In the genomic region with DNA sequence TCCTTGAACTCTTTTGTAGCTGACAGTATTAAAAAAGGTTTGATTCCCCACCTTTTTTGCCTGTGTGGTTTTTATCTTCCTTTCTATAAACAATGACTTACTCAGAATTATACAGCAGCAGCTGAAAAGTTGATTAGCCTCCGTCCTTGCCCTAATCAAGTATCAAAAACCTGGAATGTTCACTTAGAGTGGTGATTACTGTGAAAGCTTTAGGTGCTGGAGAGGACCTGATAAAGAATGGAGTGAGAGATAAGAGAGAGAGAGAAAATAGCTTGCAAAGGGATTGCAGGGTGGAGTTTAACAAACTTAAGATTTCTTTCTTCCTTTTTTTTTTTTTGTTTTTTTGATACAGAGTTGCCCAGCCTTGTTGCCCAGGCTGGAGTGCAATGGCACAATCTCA, we compare ENCODE assay signal across 1 cellular context.
TF ChIP-seq lines count a peak whose summit lies in the region.

No MANE protein-coding gene starts in this region.

TF ChIP-seq in K562, 482 proteins besides CTCF, POLR2A, EP300 and RAD21 (continued from another document and continues in another):
- TF ChIP-seq, protein P1, sequence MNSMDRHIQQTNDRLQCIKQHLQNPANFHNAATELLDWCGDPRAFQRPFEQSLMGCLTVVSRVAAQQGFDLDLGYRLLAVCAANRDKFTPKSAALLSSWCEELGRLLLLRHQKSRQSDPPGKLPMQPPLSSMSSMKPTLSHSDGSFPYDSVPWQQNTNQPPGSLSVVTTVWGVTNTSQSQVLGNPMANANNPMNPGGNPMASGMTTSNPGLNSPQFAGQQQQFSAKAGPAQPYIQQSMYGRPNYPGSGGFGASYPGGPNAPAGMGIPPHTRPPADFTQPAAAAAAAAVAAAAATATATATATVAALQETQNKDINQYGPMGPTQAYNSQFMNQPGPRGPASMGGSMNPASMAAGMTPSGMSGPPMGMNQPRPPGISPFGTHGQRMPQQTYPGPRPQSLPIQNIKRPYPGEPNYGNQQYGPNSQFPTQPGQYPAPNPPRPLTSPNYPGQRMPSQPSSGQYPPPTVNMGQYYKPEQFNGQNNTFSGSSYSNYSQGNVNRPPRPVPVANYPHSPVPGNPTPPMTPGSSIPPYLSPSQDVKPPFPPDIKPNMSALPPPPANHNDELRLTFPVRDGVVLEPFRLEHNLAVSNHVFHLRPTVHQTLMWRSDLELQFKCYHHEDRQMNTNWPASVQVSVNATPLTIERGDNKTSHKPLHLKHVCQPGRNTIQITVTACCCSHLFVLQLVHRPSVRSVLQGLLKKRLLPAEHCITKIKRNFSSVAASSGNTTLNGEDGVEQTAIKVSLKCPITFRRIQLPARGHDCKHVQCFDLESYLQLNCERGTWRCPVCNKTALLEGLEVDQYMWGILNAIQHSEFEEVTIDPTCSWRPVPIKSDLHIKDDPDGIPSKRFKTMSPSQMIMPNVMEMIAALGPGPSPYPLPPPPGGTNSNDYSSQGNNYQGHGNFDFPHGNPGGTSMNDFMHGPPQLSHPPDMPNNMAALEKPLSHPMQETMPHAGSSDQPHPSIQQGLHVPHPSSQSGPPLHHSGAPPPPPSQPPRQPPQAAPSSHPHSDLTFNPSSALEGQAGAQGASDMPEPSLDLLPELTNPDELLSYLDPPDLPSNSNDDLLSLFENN (IDR thresholded peaks at IDR 0.05; ENCODE audit: low read depth in 2 of 2, low read length in 2 of 2) = peak in 1 of 2 experiments; percentile 68; a peak in 1 of 4 replicates
- TF ChIP-seq KLF16 (IDR thresholded peaks at IDR 0.05) (peak; percentile 86), SOX6 (IDR thresholded peaks at IDR 0.05) (peak; percentile 90), WHSC1 (IDR thresholded peaks at IDR 0.05; ENCODE audit: low read length) (no peak), NR2F6 (CRISPR knock-in tag; IDR thresholded peaks at IDR 0.05) (no peak), SUPT5H (IDR thresholded peaks at IDR 0.05) (no peak), HSF4 (CRISPR knock-in tag; IDR thresholded peaks at IDR 0.05; ENCODE audit: borderline replicate concordance) (no peak), FOXM1 (IDR thresholded peaks at IDR 0.05; ENCODE audit: low read depth) (peak; percentile 93), FOXM1 (CRISPR knock-in tag; IDR thresholded peaks at IDR 0.05; ENCODE audit: low read depth) (no peak), MTA3 (IDR thresholded peaks at IDR 0.05; ENCODE audit: borderline replicate concordance) (no peak), SRF (CRISPR knock-in tag; IDR thresholded peaks at IDR 0.05) (no peak), TARDBP (IDR thresholded peaks at IDR 0.05) (no peak), ZNF699 (CRISPR knock-in tag; IDR thresholded peaks at IDR 0.05; ENCODE audit: insufficient replicate concordance) (no peak), RUNX1 (IDR thresholded peaks at IDR 0.05; ENCODE audit: low read depth) (no peak), ZNF583 (CRISPR knock-in tag; IDR thresholded peaks at IDR 0.05) (no peak), ZKSCAN1 (IDR thresholded peaks at IDR 0.05; ENCODE audit: low read depth, low read length) (no peak), TRIM24 (IDR thresholded peaks at IDR 0.05) (peak; percentile 76 to 84), ASH1L (IDR thresholded peaks at IDR 0.05; ENCODE audit: borderline replicate concordance, low read depth, partially characterized antibody) (no peak), DDX20 (tag; IDR thresholded peaks at IDR 0.05; ENCODE audit: low read depth) (no peak), ELF4 (CRISPR knock-in tag; IDR thresholded peaks at IDR 0.05) (0 out of 2 replicates have a peak, but pooled peaks have one; percentile 48), ZNF785 (CRISPR knock-in tag; IDR thresholded peaks at IDR 0.05) (no peak), TEAD4 (IDR thresholded peaks at IDR 0.05; ENCODE audit: low read length) (peak; percentile 97), TEAD4 (CRISPR knock-in tag; IDR thresholded peaks at IDR 0.05; ENCODE audit: borderline replicate concordance) (no peak), POLR3A (IDR thresholded peaks at IDR 0.05; ENCODE audit: borderline replicate concordance, extremely low read depth, insufficient read depth, insufficient read length) (no peak), CC2D1A (IDR thresholded peaks at IDR 0.05) (peak; percentile 85; the same call in 1 of the 2 replicates), PHB2 (IDR thresholded peaks at IDR 0.05; ENCODE audit: low read depth) (peak; percentile 83; the same call in 1 of the 2 replicates), TCF3 (CRISPR knock-in tag; IDR thresholded peaks at IDR 0.05) (peak; percentile 86), EP400 (IDR thresholded peaks at IDR 0.05) (no peak), ZNF197 (CRISPR knock-in tag; IDR thresholded peaks at IDR 0.05; ENCODE audit: low read depth) (no peak), SNIP1 (IDR thresholded peaks at IDR 0.05; ENCODE audit: low read depth) (no peak), ESRRB (CRISPR knock-in tag; IDR thresholded peaks at IDR 0.05; ENCODE audit: borderline replicate concordance) (no peak), PTTG1 (tag; IDR thresholded peaks at IDR 0.05; ENCODE audit: low read depth) (no peak), FOSL1 (tag; conservative IDR thresholded peaks at IDR 0.05) (peak; percentile 73), EZH2 (IDR thresholded peaks at IDR 0.05; ENCODE audit: borderline replicate concordance, low read depth, low read length) (no peak), SP1 (CRISPR knock-in tag; IDR thresholded peaks at IDR 0.05) (no peak), ZBTB1 (CRISPR knock-in tag; IDR thresholded peaks at IDR 0.05; ENCODE audit: borderline replicate concordance, low read depth) (no peak), MYNN (IDR thresholded peaks at IDR 0.05) (no peak), MYNN (CRISPR knock-in tag; IDR thresholded peaks at IDR 0.05) (no peak)
- TF ChIP-seq, protein P2, sequence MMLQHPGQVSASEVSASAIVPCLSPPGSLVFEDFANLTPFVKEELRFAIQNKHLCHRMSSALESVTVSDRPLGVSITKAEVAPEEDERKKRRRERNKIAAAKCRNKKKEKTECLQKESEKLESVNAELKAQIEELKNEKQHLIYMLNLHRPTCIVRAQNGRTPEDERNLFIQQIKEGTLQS (IDR thresholded peaks at IDR 0.05) = no peak; the same call in 1 of the 2 replicates
- TF ChIP-seq, protein P2 (CRISPR knock-in tag; conservative IDR thresholded peaks at IDR 0.05) = no peak
- TF ChIP-seq, protein P3, sequence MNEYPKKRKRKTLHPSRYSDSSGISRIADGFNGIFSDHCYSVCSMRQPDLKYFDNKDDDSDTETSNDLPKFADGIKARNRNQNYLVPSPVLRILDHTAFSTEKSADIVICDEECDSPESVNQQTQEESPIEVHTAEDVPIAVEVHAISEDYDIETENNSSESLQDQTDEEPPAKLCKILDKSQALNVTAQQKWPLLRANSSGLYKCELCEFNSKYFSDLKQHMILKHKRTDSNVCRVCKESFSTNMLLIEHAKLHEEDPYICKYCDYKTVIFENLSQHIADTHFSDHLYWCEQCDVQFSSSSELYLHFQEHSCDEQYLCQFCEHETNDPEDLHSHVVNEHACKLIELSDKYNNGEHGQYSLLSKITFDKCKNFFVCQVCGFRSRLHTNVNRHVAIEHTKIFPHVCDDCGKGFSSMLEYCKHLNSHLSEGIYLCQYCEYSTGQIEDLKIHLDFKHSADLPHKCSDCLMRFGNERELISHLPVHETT (CRISPR knock-in tag; conservative IDR thresholded peaks at IDR 0.05 in 1 of 2, IDR thresholded peaks at IDR 0.05 in 1 of 2) = no peak
- TF ChIP-seq, protein P4, sequence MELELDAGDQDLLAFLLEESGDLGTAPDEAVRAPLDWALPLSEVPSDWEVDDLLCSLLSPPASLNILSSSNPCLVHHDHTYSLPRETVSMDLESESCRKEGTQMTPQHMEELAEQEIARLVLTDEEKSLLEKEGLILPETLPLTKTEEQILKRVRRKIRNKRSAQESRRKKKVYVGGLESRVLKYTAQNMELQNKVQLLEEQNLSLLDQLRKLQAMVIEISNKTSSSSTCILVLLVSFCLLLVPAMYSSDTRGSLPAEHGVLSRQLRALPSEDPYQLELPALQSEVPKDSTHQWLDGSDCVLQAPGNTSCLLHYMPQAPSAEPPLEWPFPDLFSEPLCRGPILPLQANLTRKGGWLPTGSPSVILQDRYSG (tag; conservative IDR thresholded peaks at IDR 0.05; ENCODE audit: low read depth) = no peak
- TF ChIP-seq, protein P5, sequence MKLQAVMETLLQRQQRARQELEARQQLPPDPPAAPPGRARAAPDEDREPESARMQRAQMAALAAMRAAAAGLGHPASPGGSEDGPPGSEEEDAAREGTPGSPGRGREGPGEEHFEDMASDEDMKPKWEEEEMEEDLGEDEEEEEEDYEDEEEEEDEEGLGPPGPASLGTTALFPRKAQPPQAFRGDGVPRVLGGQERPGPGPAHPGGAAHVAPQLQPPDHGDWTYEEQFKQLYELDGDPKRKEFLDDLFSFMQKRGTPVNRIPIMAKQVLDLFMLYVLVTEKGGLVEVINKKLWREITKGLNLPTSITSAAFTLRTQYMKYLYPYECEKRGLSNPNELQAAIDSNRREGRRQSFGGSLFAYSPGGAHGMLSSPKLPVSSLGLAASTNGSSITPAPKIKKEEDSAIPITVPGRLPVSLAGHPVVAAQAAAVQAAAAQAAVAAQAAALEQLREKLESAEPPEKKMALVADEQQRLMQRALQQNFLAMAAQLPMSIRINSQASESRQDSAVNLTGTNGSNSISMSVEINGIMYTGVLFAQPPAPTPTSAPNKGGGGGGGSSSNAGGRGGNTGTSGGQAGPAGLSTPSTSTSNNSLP (IDR thresholded peaks at IDR 0.05; ENCODE audit: borderline replicate concordance, low read depth, low read length) = 0 out of 2 replicates have a peak, but pooled peaks have one; percentile 36
- TF ChIP-seq, protein P6, sequence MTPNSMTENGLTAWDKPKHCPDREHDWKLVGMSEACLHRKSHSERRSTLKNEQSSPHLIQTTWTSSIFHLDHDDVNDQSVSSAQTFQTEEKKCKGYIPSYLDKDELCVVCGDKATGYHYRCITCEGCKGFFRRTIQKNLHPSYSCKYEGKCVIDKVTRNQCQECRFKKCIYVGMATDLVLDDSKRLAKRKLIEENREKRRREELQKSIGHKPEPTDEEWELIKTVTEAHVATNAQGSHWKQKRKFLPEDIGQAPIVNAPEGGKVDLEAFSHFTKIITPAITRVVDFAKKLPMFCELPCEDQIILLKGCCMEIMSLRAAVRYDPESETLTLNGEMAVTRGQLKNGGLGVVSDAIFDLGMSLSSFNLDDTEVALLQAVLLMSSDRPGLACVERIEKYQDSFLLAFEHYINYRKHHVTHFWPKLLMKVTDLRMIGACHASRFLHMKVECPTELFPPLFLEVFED (CRISPR knock-in tag; conservative IDR thresholded peaks at IDR 0.05) = no peak
- TF ChIP-seq, protein P7, sequence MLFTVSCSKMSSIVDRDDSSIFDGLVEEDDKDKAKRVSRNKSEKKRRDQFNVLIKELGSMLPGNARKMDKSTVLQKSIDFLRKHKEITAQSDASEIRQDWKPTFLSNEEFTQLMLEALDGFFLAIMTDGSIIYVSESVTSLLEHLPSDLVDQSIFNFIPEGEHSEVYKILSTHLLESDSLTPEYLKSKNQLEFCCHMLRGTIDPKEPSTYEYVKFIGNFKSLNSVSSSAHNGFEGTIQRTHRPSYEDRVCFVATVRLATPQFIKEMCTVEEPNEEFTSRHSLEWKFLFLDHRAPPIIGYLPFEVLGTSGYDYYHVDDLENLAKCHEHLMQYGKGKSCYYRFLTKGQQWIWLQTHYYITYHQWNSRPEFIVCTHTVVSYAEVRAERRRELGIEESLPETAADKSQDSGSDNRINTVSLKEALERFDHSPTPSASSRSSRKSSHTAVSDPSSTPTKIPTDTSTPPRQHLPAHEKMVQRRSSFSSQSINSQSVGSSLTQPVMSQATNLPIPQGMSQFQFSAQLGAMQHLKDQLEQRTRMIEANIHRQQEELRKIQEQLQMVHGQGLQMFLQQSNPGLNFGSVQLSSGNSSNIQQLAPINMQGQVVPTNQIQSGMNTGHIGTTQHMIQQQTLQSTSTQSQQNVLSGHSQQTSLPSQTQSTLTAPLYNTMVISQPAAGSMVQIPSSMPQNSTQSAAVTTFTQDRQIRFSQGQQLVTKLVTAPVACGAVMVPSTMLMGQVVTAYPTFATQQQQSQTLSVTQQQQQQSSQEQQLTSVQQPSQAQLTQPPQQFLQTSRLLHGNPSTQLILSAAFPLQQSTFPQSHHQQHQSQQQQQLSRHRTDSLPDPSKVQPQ (CRISPR knock-in tag; IDR thresholded peaks at IDR 0.05; ENCODE audit: borderline replicate concordance) = no peak
- TF ChIP-seq, protein P8, sequence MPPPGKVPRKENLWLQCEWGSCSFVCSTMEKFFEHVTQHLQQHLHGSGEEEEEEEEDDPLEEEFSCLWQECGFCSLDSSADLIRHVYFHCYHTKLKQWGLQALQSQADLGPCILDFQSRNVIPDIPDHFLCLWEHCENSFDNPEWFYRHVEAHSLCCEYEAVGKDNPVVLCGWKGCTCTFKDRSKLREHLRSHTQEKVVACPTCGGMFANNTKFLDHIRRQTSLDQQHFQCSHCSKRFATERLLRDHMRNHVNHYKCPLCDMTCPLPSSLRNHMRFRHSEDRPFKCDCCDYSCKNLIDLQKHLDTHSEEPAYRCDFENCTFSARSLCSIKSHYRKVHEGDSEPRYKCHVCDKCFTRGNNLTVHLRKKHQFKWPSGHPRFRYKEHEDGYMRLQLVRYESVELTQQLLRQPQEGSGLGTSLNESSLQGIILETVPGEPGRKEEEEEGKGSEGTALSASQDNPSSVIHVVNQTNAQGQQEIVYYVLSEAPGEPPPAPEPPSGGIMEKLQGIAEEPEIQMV (tag; conservative IDR thresholded peaks at IDR 0.05; ENCODE audit: low read depth) = no peak
- TF ChIP-seq, protein P9, sequence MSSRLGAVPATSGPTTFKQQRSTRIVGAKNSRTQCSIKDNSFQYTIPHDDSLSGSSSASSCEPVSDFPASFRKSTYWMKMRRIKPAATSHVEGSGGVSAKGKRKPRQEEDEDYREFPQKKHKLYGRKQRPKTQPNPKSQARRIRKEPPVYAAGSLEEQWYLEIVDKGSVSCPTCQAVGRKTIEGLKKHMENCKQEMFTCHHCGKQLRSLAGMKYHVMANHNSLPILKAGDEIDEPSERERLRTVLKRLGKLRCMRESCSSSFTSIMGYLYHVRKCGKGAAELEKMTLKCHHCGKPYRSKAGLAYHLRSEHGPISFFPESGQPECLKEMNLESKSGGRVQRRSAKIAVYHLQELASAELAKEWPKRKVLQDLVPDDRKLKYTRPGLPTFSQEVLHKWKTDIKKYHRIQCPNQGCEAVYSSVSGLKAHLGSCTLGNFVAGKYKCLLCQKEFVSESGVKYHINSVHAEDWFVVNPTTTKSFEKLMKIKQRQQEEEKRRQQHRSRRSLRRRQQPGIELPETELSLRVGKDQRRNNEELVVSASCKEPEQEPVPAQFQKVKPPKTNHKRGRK (tag; IDR thresholded peaks at IDR 0.05) = no peak
- TF ChIP-seq, protein P10, sequence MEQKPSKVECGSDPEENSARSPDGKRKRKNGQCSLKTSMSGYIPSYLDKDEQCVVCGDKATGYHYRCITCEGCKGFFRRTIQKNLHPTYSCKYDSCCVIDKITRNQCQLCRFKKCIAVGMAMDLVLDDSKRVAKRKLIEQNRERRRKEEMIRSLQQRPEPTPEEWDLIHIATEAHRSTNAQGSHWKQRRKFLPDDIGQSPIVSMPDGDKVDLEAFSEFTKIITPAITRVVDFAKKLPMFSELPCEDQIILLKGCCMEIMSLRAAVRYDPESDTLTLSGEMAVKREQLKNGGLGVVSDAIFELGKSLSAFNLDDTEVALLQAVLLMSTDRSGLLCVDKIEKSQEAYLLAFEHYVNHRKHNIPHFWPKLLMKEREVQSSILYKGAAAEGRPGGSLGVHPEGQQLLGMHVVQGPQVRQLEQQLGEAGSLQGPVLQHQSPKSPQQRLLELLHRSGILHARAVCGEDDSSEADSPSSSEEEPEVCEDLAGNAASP (IDR thresholded peaks at IDR 0.05) = no peak
